7 cellular contexts compared by ENCODE assay signal in the genomic region with DNA sequence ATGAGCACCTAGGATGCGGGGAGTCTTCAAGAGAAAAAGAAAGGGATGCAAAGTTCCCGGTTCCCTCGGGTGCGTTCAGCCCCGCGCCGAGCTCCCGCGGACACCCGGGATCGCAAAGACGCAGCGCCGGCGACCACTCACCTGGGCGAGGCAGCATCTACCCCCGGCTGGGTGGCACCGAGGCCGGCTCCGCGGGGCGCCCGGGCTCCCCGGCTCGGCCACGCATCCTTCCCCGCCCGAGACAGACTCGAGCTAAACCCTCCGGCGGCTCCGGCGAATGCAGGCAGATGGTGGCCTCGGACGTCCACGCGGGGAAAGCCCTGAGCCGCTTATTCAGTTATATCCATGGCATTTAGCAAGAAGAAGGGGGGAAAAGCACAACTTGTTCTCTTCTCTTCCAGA. TPM values are rescaled to one million over a fixed set of nuclear protein-coding genes. Genes with fewer than 3 reads are reported as not detected.
DNase-seq lines count a peak whose midpoint lies in the region; ATAC-seq and TF ChIP-seq lines count a peak whose summit lies in the region.

No MANE protein-coding gene starts in this region.

- H3K27me3 ChIP-seq in H7 (ENCODE audit: control insufficient read depth, insufficient read depth, low read length): peaks cover 30% of the 10 kb centered on the region
- H3K27me3 ChIP-seq in gastroesophageal sphincter: peaks cover 85% of the 10 kb centered on the region

- peaks cover 0 to 25% (median 10%) of the 10 kb centered on the region in 3 donors for H3K4me1 ChIP-seq in gastroesophageal sphincter

- H3K9me3 ChIP-seq in gastroesophageal sphincter: peaks cover 0 to 5% (median 0%) of the 10 kb centered on the region in 3 donors

- H3K27ac ChIP-seq in gastroesophageal sphincter: no peak overlapping the region

- TF ChIP-seq EP300 in gastroesophageal sphincter (IDR thresholded peaks at IDR 0.05): no peak

- H3K36me3 ChIP-seq in H7 (replicated peaks; ENCODE audit: control insufficient read depth, insufficient read depth, low read length) (no peaks in the 10 kb centered on the region), gastroesophageal sphincter (no peaks in the 10 kb centered on the region)

- DNase-seq in H7: peak; percentile 56
- DNase-seq in retinal pigment epithelial cell (ENCODE audit: low read depth): no peak
- no peak for DNase-seq in NCI-H2029 treated with DMSO at 0.1 percent for 48 hours (lab: John Stamatoyannopoulos, UW)
- DNase-seq in globus pallidus (ENCODE audit: low spot score): no peak

- no peak for TF ChIP-seq CTCF in gastroesophageal sphincter (IDR thresholded peaks at IDR 0.05)
- no peak for TF ChIP-seq CTCF in retinal pigment epithelial cell (conservative IDR thresholded peaks at IDR 0.05; ENCODE audit: low read depth, low read length)

- ATAC-seq in SK-N-SH treated with all-trans-retinoic acid at 6 μM for 48 hours (peak; percentile 22; the same call in 2 of the 3 replicates), gastroesophageal sphincter (no peak), GM18511 (IDR thresholded peaks at IDR 0.05; ENCODE audit: unreplicated experiment) (no peak)

- H3K4me3 ChIP-seq in H7 (ENCODE audit: insufficient read depth, low read depth, low read length) (peak overlapping the region; percentile 61), gastroesophageal sphincter (peak overlapping the region; percentile 4 to 49), retinal pigment epithelial cell (ENCODE audit: low read length) (peak overlapping the region; percentile 47)

- WGBS in gastroesophageal sphincter (ENCODE audit: low coverage in 1 of 2), 2 donors: 1% methylated on average over 15 of the region's 38 CpGs; no CpG with 5 or more reads in 1 of the 2 donors

- no peak for TF ChIP-seq POLR2A in gastroesophageal sphincter (IDR thresholded peaks at IDR 0.05)

TF ChIP-seq in SK-N-SH treated with all-trans-retinoic acid at 6 μM for 48 hours, 23 proteins besides CTCF, POLR2A, EP300 and RAD21:
- TF ChIP-seq RARB (CRISPR knock-in tag; IDR thresholded peaks at IDR 0.05) (no peak), ZFP30 (CRISPR knock-in tag; IDR thresholded peaks at IDR 0.05) (no peak), PPARA (CRISPR knock-in tag; IDR thresholded peaks at IDR 0.05; ENCODE audit: borderline replicate concordance) (no peak), GLIS3 (CRISPR knock-in tag; IDR thresholded peaks at IDR 0.05) (no peak), ARNTL (CRISPR knock-in tag; IDR thresholded peaks at IDR 0.05; ENCODE audit: borderline replicate concordance, low read depth) (no peak), TCF4 (CRISPR knock-in tag; IDR thresholded peaks at IDR 0.05; ENCODE audit: borderline replicate concordance) (no peak), ESRRG (CRISPR knock-in tag; IDR thresholded peaks at IDR 0.05) (no peak), ZNF8 (CRISPR knock-in tag; IDR thresholded peaks at IDR 0.05) (no peak)
- TF ChIP-seq, protein P1, sequence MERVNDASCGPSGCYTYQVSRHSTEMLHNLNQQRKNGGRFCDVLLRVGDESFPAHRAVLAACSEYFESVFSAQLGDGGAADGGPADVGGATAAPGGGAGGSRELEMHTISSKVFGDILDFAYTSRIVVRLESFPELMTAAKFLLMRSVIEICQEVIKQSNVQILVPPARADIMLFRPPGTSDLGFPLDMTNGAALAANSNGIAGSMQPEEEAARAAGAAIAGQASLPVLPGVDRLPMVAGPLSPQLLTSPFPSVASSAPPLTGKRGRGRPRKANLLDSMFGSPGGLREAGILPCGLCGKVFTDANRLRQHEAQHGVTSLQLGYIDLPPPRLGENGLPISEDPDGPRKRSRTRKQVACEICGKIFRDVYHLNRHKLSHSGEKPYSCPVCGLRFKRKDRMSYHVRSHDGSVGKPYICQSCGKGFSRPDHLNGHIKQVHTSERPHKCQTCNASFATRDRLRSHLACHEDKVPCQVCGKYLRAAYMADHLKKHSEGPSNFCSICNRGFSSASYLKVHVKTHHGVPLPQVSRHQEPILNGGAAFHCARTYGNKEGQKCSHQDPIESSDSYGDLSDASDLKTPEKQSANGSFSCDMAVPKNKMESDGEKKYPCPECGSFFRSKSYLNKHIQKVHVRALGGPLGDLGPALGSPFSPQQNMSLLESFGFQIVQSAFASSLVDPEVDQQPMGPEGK (CRISPR knock-in tag; IDR thresholded peaks at IDR 0.05; ENCODE audit: borderline replicate concordance): no peak
- TF ChIP-seq, protein P2, sequence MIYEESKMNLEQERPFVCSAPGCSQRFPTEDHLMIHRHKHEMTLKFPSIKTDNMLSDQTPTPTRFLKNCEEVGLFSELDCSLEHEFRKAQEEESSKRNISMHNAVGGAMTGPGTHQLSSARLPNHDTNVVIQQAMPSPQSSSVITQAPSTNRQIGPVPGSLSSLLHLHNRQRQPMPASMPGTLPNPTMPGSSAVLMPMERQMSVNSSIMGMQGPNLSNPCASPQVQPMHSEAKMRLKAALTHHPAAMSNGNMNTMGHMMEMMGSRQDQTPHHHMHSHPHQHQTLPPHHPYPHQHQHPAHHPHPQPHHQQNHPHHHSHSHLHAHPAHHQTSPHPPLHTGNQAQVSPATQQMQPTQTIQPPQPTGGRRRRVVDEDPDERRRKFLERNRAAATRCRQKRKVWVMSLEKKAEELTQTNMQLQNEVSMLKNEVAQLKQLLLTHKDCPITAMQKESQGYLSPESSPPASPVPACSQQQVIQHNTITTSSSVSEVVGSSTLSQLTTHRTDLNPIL (CRISPR knock-in tag; IDR thresholded peaks at IDR 0.05; ENCODE audit: low read depth): no peak
- TF ChIP-seq, protein P3, sequence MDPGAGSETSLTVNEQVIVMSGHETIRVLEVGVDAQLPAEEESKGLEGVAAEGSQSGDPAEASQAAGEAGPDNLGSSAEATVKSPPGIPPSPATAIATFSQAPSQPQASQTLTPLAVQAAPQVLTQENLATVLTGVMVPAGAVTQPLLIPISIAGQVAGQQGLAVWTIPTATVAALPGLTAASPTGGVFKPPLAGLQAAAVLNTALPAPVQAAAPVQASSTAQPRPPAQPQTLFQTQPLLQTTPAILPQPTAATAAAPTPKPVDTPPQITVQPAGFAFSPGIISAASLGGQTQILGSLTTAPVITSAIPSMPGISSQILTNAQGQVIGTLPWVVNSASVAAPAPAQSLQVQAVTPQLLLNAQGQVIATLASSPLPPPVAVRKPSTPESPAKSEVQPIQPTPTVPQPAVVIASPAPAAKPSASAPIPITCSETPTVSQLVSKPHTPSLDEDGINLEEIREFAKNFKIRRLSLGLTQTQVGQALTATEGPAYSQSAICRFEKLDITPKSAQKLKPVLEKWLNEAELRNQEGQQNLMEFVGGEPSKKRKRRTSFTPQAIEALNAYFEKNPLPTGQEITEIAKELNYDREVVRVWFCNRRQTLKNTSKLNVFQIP (CRISPR knock-in tag; IDR thresholded peaks at IDR 0.05; ENCODE audit: borderline replicate concordance, low read depth): no peak

RNA-seq across cellular contexts. Expression of a gene that starts 0.4 kb away (rescaled TPM):
- total RNA-seq in H7 (2014; rRNA removed; shearing (Covaris generic)): 0.11 and 0.28 TPM in 2 replicates
- under 1 TPM in 1 of 4 donors, not detected in 3; 0.13 TPM for total RNA-seq in gastroesophageal sphincter
